1 cellular context compared by ENCODE assay signal in genomic region chr1:181112071-181112929, GRCh38.
TF ChIP-seq lines count a peak whose summit lies in the region.

No MANE protein-coding gene starts in this region.

TF ChIP-seq in HepG2, 621 proteins besides CTCF, POLR2A, EP300 and RAD21 (continued from another document and continues in another):
- TF ChIP-seq ZBTB40 (IDR thresholded peaks at IDR 0.05) (no peak), ZBTB40 (CRISPR knock-in tag; IDR thresholded peaks at IDR 0.05) (peak; percentile 89), MAFK (conservative IDR thresholded peaks at IDR 0.05 in 1 of 2, IDR thresholded peaks at IDR 0.05 in 1 of 2; ENCODE audit: low read length in 2 of 2) (peak; percentile 77 to 91), RERE (CRISPR knock-in tag; IDR thresholded peaks at IDR 0.05; ENCODE audit: low read depth) (peak; percentile 87), GATA4 (IDR thresholded peaks at IDR 0.05; ENCODE audit: borderline replicate concordance, low read depth) (no peak), FLYWCH1 (CRISPR knock-in tag; IDR thresholded peaks at IDR 0.05) (no peak), ZHX2 (IDR thresholded peaks at IDR 0.05; ENCODE audit: low read depth) (no peak), ZHX2 (CRISPR knock-in tag; IDR thresholded peaks at IDR 0.05; ENCODE audit: borderline replicate concordance) (no peak), SIN3A (IDR thresholded peaks at IDR 0.05; ENCODE audit: borderline replicate concordance, low read depth, low read length) (no peak), TRIM24 (CRISPR knock-in tag; IDR thresholded peaks at IDR 0.05) (peak; percentile 85), MBNL3 (CRISPR knock-in tag; conservative IDR thresholded peaks at IDR 0.05) (no peak), GATAD1 (CRISPR knock-in tag; IDR thresholded peaks at IDR 0.05) (peak; percentile 75), NR2F1 (CRISPR knock-in tag; IDR thresholded peaks at IDR 0.05) (peak; percentile 51 to 73; a peak in 3 of 4 replicates), ZFP36L2 (CRISPR knock-in tag; IDR thresholded peaks at IDR 0.05) (no peak), SIX1 (CRISPR knock-in tag; IDR thresholded peaks at IDR 0.05; ENCODE audit: borderline replicate concordance) (peak; percentile 84), POLR2G (IDR thresholded peaks at IDR 0.05; ENCODE audit: low read depth, low read length) (no peak), ETS1 (CRISPR knock-in tag; IDR thresholded peaks at IDR 0.05) (no peak), ZNF276 (CRISPR knock-in tag; IDR thresholded peaks at IDR 0.05; ENCODE audit: low read depth) (peak; percentile 96), MEF2D (CRISPR knock-in tag; IDR thresholded peaks at IDR 0.05) (peak; percentile 86; the same call in 1 of the 2 replicates), RNF219 (CRISPR knock-in tag; IDR thresholded peaks at IDR 0.05) (no peak), ZBTB39 (CRISPR knock-in tag; IDR thresholded peaks at IDR 0.05) (0 out of 2 replicates have a peak, but pooled peaks have one; percentile 62), CHD4 (IDR thresholded peaks at IDR 0.05; ENCODE audit: borderline replicate concordance, low read length) (no peak; the same call in 1 of the 2 replicates)
